ENCODE assay signal across 8 cellular contexts in genomic region chrX:130166503-130166777, GRCh38. TPM values are rescaled to one million over a fixed set of nuclear protein-coding genes. Genes with fewer than 3 reads are reported as not detected.
DNase-seq lines count a peak whose midpoint lies in the region; FAIRE-seq and TF ChIP-seq lines count a peak whose summit lies in the region.

No MANE protein-coding gene starts in this region.

- no peak for DNase-seq in T-helper 1 cell
- DNase-seq in adipocyte (ENCODE audit: low read depth), result no peak
- DNase-seq in kidney, result no peak
- DNase-seq in substantia nigra (lab: John Stamatoyannopoulos, UW), result no peak
- DNase-seq in stimulated activated naive CD4-positive, alpha-beta T cell (lab: John Stamatoyannopoulos, UW), result no peak
- DNase-seq in activated effector memory CD4-positive, alpha-beta T cell treated with anti-CD3 and anti-CD28 coated beads, Interleukin-2, amount 50 U/mL, for 16 hours, result no peak
- no peak for DNase-seq in medulla oblongata (ENCODE audit: extremely low spot score)

- H3K9me3 Mint-ChIP-seq in T-helper 1 cell treated with Interleukin-12 subunit alpha and Interleukin-12 subunit beta and Interleukin-4 antibody, amounts not matched to agents 30 μg/mL and 1 μg/mL, for 36 hours, result no peaks in the 10 kb centered on the region

- peak overlapping the region; percentile 90 for H3K4me3 Mint-ChIP-seq in T-helper 1 cell treated with Interleukin-12 subunit alpha and Interleukin-12 subunit beta and Interleukin-4 antibody, amounts not matched to agents 30 μg/mL and 1 μg/mL, for 36 hours

- H3K27ac ChIP-seq in kidney (ENCODE audit: low read depth in 2 of 2, low read length in 2 of 2) (peak overlapping the region; percentile 72 to 96), substantia nigra (ENCODE audit: low read depth, low read length, poor library complexity, severe bottlenecking) (peak overlapping the region; percentile 89)

- peak overlapping the region; percentile 96 for H3K27ac Mint-ChIP-seq in T-helper 1 cell treated with Interleukin-12 subunit alpha and Interleukin-12 subunit beta and Interleukin-4 antibody, amounts not matched to agents 30 μg/mL and 1 μg/mL, for 36 hours

- no peaks in the 10 kb centered on the region for H3K9me3 ChIP-seq in adipocyte (ENCODE audit: control insufficient read depth, low read length)
- no peaks in the 10 kb centered on the region for H3K9me3 ChIP-seq in kidney (ENCODE audit: control insufficient read depth in 1 of 2, low read length in 2 of 2)

- no peaks in the 10 kb centered on the region for H3K27me3 ChIP-seq in adipocyte (replicated peaks; ENCODE audit: control insufficient read depth, insufficient read depth, low read length)

- no peak for FAIRE-seq in kidney (lab: Jason Lieb, UNC)

- H3K36me3 Mint-ChIP-seq in T-helper 1 cell treated with Interleukin-12 subunit alpha and Interleukin-12 subunit beta and Interleukin-4 antibody, amounts not matched to agents 30 μg/mL and 1 μg/mL, for 36 hours (ENCODE audit: low read depth), result no peaks in the 10 kb centered on the region

- intact Hi-C loops in kidney (cut with DNase I), result no loop called here

- peak overlapping the region; percentile 93 for H3K9ac ChIP-seq in adipocyte (ENCODE audit: low read length)
- peak overlapping the region; percentile 43 to 84 for H3K9ac ChIP-seq in kidney (ENCODE audit: low read length in 2 of 2)

- no peak for TF ChIP-seq CTCF in kidney (IDR thresholded peaks at IDR 0.05; ENCODE audit: borderline replicate concordance, extremely low read depth, insufficient read depth)

- H3K27me3 Mint-ChIP-seq in T-helper 1 cell treated with Interleukin-12 subunit alpha and Interleukin-12 subunit beta and Interleukin-4 antibody, amounts not matched to agents 30 μg/mL and 1 μg/mL, for 36 hours (ENCODE audit: low read depth), result no peaks in the 10 kb centered on the region

- H3K4me1 ChIP-seq in adipocyte (ENCODE audit: control insufficient read depth, insufficient read depth, low read length) (peaks cover 10% of the 10 kb centered on the region), kidney (ENCODE audit: control insufficient read depth in 1 of 2, insufficient read depth in 1 of 2, low read depth in 1 of 2, low read length in 2 of 2) (peaks cover 0 to 2% of the 10 kb centered on the region in 2 donors)

- no peaks in the 10 kb centered on the region for H3K36me3 ChIP-seq in adipocyte (ENCODE audit: control insufficient read depth, insufficient read depth, low read length, severe bottlenecking)
- H3K36me3 ChIP-seq in kidney (ENCODE audit: control insufficient read depth in 1 of 2, insufficient read depth in 2 of 2, low read length in 2 of 2), result no peaks in the 10 kb centered on the region

- H3K4me1 Mint-ChIP-seq in T-helper 1 cell treated with Interleukin-12 subunit alpha and Interleukin-12 subunit beta and Interleukin-4 antibody, amounts not matched to agents 30 μg/mL and 1 μg/mL, for 36 hours (ENCODE audit: low read depth), result peaks cover 27% of the 10 kb centered on the region

- peak overlapping the region; percentile 89 for H3K4me3 ChIP-seq in adipocyte (ENCODE audit: low read length)
- H3K4me3 ChIP-seq in kidney (ENCODE audit: low read length in 2 of 2), result peak overlapping the region; percentile 84 to 89

RNA-seq across cellular contexts. Expression of gene AIFM1, which starts 0.8 kb away (rescaled TPM):
- 55.0 TPM for total RNA-seq in kidney
- 255 TPM for polyA plus RNA-seq in kidney (ENCODE audit: insufficient read depth, low read depth, low replicate concordance)

RNA-seq across cellular contexts. Expression of gene RAB33A, which starts 5.3 kb away (rescaled TPM):
- 2.9 TPM for total RNA-seq in kidney
- polyA plus RNA-seq in kidney (ENCODE audit: insufficient read depth, low read depth, low replicate concordance), result not detected

RNA-seq across cellular contexts. Expression of gene ELF4, which starts 56.1 kb away (rescaled TPM):
- total RNA-seq in kidney, result 18.0 TPM
- 2.6 TPM for polyA plus RNA-seq in kidney (ENCODE audit: insufficient read depth, low read depth, low replicate concordance)
